ENCODE assay signal across 22 cellular contexts in genomic region chrX:54048413-54048812, GRCh38. TPM values are rescaled to one million over a fixed set of nuclear protein-coding genes. Genes with fewer than 3 reads are reported as not detected.
DNase-seq lines count a peak whose midpoint lies in the region; ATAC-seq, FAIRE-seq and TF ChIP-seq lines count a peak whose summit lies in the region.
"Had no signal": no experiment of that assay in that cellular context is flagged by ENCODE, and none has a peak within 500 bp of the region (broad histone marks: within the 10 kb centered on the region; RNA-seq: fewer than 3 reads in every experiment).

No MANE protein-coding gene starts in this region.

- H3K36me3 ChIP-seq in H1 (ENCODE audit: control insufficient read depth in 2 of 4, insufficient read depth in 4 of 4, low read length in 3 of 4) (no peaks in the 10 kb centered on the region), mesendoderm (ENCODE audit: control insufficient read depth, insufficient read depth, low read length) (no peaks in the 10 kb centered on the region)
- H3K36me3 ChIP-seq: MG63, SJCRH30 had no signal

- H4K91ac ChIP-seq in H9 (ENCODE audit: insufficient read length, low read depth, low read length) = no peak overlapping the region
- no peak overlapping the region for H4K91ac ChIP-seq in H1 (replicated peaks; ENCODE audit: insufficient read length, low read length)

- H3T11ph ChIP-seq in H9 (ENCODE audit: low read length) = no peak overlapping the region

- H3K36me3 Mint-ChIP-seq in H9 (ENCODE audit: insufficient read depth in 1 of 3, low read depth in 3 of 3) = peaks cover 2 to 9% (median 8%) of the 10 kb centered on the region in 3 experiments; a peak in 5 of 7 replicates
- no peaks in the 10 kb centered on the region for H3K36me3 Mint-ChIP-seq in neural crest cell (ENCODE audit: low read depth)
- H3K36me3 Mint-ChIP-seq: T-cell had no signal

- no peak for TF ChIP-seq POLR2A in H1 (IDR thresholded peaks at IDR 0.05; ENCODE audit: control extremely low read depth in 1 of 2, low read depth in 2 of 2, low read length in 2 of 2)

- H3K27me3 Mint-ChIP-seq in H9 (ENCODE audit: low read depth) (peaks cover 2% of the 10 kb centered on the region), neural crest cell (ENCODE audit: low read depth) (no peaks in the 10 kb centered on the region)
- H3K27me3 Mint-ChIP-seq: B cell had no signal

- H3K23me2 ChIP-seq in H9 (ENCODE audit: insufficient read length, low read depth, low read length, poor library complexity, severe bottlenecking) = peaks cover 4% of the 10 kb centered on the region
- peaks cover 4% of the 10 kb centered on the region for H3K23me2 ChIP-seq in H1 (ENCODE audit: low read depth, low read length)

- H3K27me3 ChIP-seq in H9 (ENCODE audit: insufficient read depth, low read length) (no peaks in the 10 kb centered on the region), H1 (replicated peaks in 1 of 4; ENCODE audit: control insufficient read depth in 3 of 4, extremely low read depth in 1 of 4, insufficient read depth in 3 of 4, low read length in 3 of 4) (no peaks in the 10 kb centered on the region), mesendoderm (ENCODE audit: insufficient read depth, low read length, poor library complexity) (no peaks in the 10 kb centered on the region)
- H3K27me3 ChIP-seq: MG63, SJCRH30 had no signal

- H3K4ac ChIP-seq in H9 (ENCODE audit: low read depth, low read length) (no peak overlapping the region), H1 (replicated peaks; ENCODE audit: insufficient read length, low read depth, low read length) (no peak overlapping the region), mesendoderm (ENCODE audit: low read depth, low read length) (no peak overlapping the region)

- POLR2A ChIA-PET in H1 (lab: Charles Lee; ENCODE audit: partially characterized antibody) = no interaction called here

- no peaks in the 10 kb centered on the region for H3K79me1 ChIP-seq in H9 (ENCODE audit: insufficient read depth, low read depth, low read length, poor library complexity, severe bottlenecking)
- H3K79me1 ChIP-seq in H1 (ENCODE audit: low read depth, low read length) = no peaks in the 10 kb centered on the region
- H3K79me1 ChIP-seq in mesendoderm (ENCODE audit: low read length) = no peaks in the 10 kb centered on the region

- peak; percentile 6 for DNase-seq in NCI-H2227 (lab: John Stamatoyannopoulos, UW; ENCODE audit: unreplicated experiment)
- no peak for DNase-seq in NCI-H2227 treated with DMSO at 0.1 percent for 48 hours (lab: John Stamatoyannopoulos, UW)
- peak; percentile 26 for DNase-seq in H9
- no peak for DNase-seq in H1 (ENCODE audit: low read depth in 1 of 2, low spot score in 2 of 2)
- DNase-seq in neural crest cell (ENCODE audit: low read depth, low spot score) = no peak
- DNase-seq in mesendoderm = no peak
- DNase-seq in Right ventricle myocardium superior = no peak
- DNase-seq in left colon = no peak
- DNase-seq: DMS79 treated with DMSO at 0.1 percent for 48 hours, MG63, NCI-H1092, NCI-H1436, NCI-H2029, NCI-H2171 treated with DMSO at 0.1 percent for 48 hours, NCI-H510A, NCI-H748 treated with DMSO at 0.1 percent for 48 hours, SJCRH30, T-cell had no signal

- no peaks in the 10 kb centered on the region for H4K20me1 ChIP-seq in H9 (ENCODE audit: control insufficient read depth, insufficient read depth, insufficient read length)
- H4K20me1 ChIP-seq in H1 (replicated peaks in 1 of 2; ENCODE audit: control insufficient read depth in 1 of 2, insufficient read depth in 2 of 2, low read length in 2 of 2) = no peaks in the 10 kb centered on the region

- H3K4me2 ChIP-seq in H9 (ENCODE audit: insufficient read depth, insufficient read length, low read length) = no peak overlapping the region
- H3K4me2 ChIP-seq in H1 (ENCODE audit: insufficient read depth in 1 of 2, low read depth in 2 of 2, low read length in 2 of 2) = peak overlapping the region; percentile 13 to 28; a peak in 2 of 4 replicates
- H3K4me2 ChIP-seq in mesendoderm (ENCODE audit: low read length) = no peak overlapping the region

- H3K27ac ChIP-seq in H9 (ENCODE audit: insufficient read length, low read depth, low read length) = no peak overlapping the region
- no peak overlapping the region for H3K27ac ChIP-seq in H1 (ENCODE audit: low read depth, low read length)
- no peak overlapping the region for H3K27ac ChIP-seq in mesendoderm (ENCODE audit: low read depth, low read length)
- H3K27ac ChIP-seq: SJCRH30 had no signal

- H3K18ac ChIP-seq in H9 (ENCODE audit: insufficient read length, low read depth, low read length) (no peak overlapping the region), H1 (ENCODE audit: extremely low read depth, low read length) (no peak overlapping the region; the same call in 1 of the 2 replicates), mesendoderm (ENCODE audit: low read length) (no peak overlapping the region)

- FAIRE-seq in H1 (lab: Jason Lieb, UNC) = no peak
- FAIRE-seq: A204.1, GM12878 had no signal

- no peak overlapping the region for H3K23ac ChIP-seq in H9 (ENCODE audit: insufficient read length, low read depth, low read length)
- no peak overlapping the region for H3K23ac ChIP-seq in H1 (ENCODE audit: insufficient read length)
- no peak overlapping the region for H3K23ac ChIP-seq in mesendoderm (ENCODE audit: low read length)

- no peak for TF ChIP-seq EP300 in H1 (IDR thresholded peaks at IDR 0.05; ENCODE audit: borderline replicate concordance in 1 of 2, low read depth in 2 of 2, low read length in 2 of 2)

- peaks cover 3% of the 10 kb centered on the region; the same call in 1 of the 2 replicates for H3K4me1 ChIP-seq in H9 (ENCODE audit: insufficient read depth, low read length)
- peaks cover 1 to 7% (median 3%) of the 10 kb centered on the region in 4 experiments; a peak in 2 of 7 replicates for H3K4me1 ChIP-seq in H1 (replicated peaks in 1 of 4; ENCODE audit: control insufficient read depth in 3 of 4, insufficient read depth in 4 of 4, low read length in 3 of 4)
- no peaks in the 10 kb centered on the region for H3K4me1 ChIP-seq in mesendoderm (ENCODE audit: control insufficient read depth, low read depth, low read length)
- H3K4me1 ChIP-seq: SJCRH30 had no signal

- H3K4me3 Mint-ChIP-seq in H9 = no peak overlapping the region
- H3K4me3 Mint-ChIP-seq in neural crest cell = no peak overlapping the region
- H3K4me3 Mint-ChIP-seq: B cell, T-cell had no signal

- no peak overlapping the region for H2BK15ac ChIP-seq in H9 (ENCODE audit: low read depth, low read length)
- H2BK15ac ChIP-seq in H1 (ENCODE audit: low read length) = no peak overlapping the region
- H2BK15ac ChIP-seq in mesendoderm (replicated peaks; ENCODE audit: low read depth) = no peak overlapping the region

- H3K4me1 Mint-ChIP-seq in H9 (peaks cover 22 to 29% of the 10 kb centered on the region in 2 experiments), neural crest cell (peaks cover 16% of the 10 kb centered on the region)

- no peak overlapping the region for H2BK20ac ChIP-seq in H9 (ENCODE audit: low read depth, low read length, poor library complexity, severe bottlenecking)
- no peak overlapping the region for H2BK20ac ChIP-seq in H1 (ENCODE audit: low read length)

- no peak overlapping the region for H3K9ac ChIP-seq in H9 (ENCODE audit: extremely low read depth, insufficient read length, low read length)
- no peak overlapping the region for H3K9ac ChIP-seq in H1 (replicated peaks in 1 of 4; ENCODE audit: extremely low read depth in 1 of 4, low read depth in 3 of 4, low read length in 3 of 4)
- no peak overlapping the region for H3K9ac ChIP-seq in mesendoderm (ENCODE audit: low read length)

- H2BK5ac ChIP-seq in H9 (ENCODE audit: insufficient read length, low read length) = no peak overlapping the region
- no peak overlapping the region for H2BK5ac ChIP-seq in H1 (ENCODE audit: low read depth, low read length)
- no peak overlapping the region for H2BK5ac ChIP-seq in mesendoderm (ENCODE audit: low read length)

- H3K4me3 ChIP-seq in H1 (ENCODE audit: extremely low read depth in 1 of 4, insufficient read depth in 2 of 4, low read depth in 3 of 4, low read length in 4 of 4) (no peak overlapping the region), mesendoderm (ENCODE audit: low read length) (no peak overlapping the region)
- H3K4me3 ChIP-seq: GM12878, MG63, SJCRH30 had no signal

- H4K8ac ChIP-seq in H9 (replicated peaks; ENCODE audit: insufficient read length, low read depth, low read length) (no peak overlapping the region), H1 (ENCODE audit: extremely low read depth, insufficient read depth, low read length) (no peak overlapping the region), mesendoderm (ENCODE audit: low read depth, low read length) (no peak overlapping the region)

- H3K27ac Mint-ChIP-seq in H9 (peak overlapping the region in 1 of 3 experiments; percentile 57; a peak in 1 of 7 replicates), neural crest cell (ENCODE audit: unreplicated experiment) (peak overlapping the region; percentile 43)
- H3K27ac Mint-ChIP-seq: B cell, T-cell had no signal

- H2AFZ ChIP-seq in H9 (ENCODE audit: low read length) (no peak overlapping the region), H1 (ENCODE audit: low read length) (no peak overlapping the region)

- H3K9me3 ChIP-seq in H9 (ENCODE audit: control insufficient read depth, low read depth, low read length) = peaks cover 33% of the 10 kb centered on the region
- H3K9me3 ChIP-seq in H1 (ENCODE audit: insufficient read depth in 2 of 2, low read depth in 1 of 2, low read length in 1 of 2) = peaks cover under 1 to 3% of the 10 kb centered on the region in 2 experiments; a peak in 1 of 4 replicates
- H3K9me3 ChIP-seq: MG63, SJCRH30 had no signal

- WGBS in H9 (ENCODE audit: extremely low coverage, insufficient read length, low lambda C conversion rate) = no CpG with 5 or more reads among the region's 1 CpG
- no CpG with 5 or more reads among the region's 1 CpG for WGBS in H1 (ENCODE audit: extremely low coverage in 1 of 2, insufficient coverage in 1 of 2, insufficient read length in 1 of 2, insufficient replicate concordance in 2 of 2, low coverage in 1 of 2, low lambda C conversion rate in 2 of 2, missing lambda C conversion rate in 1 of 2), 2 experiments
- no CpG with 5 or more reads among the region's 1 CpG for WGBS in mesendoderm (ENCODE audit: extremely low coverage, insufficient coverage, low lambda C conversion rate)

- H3K14ac ChIP-seq in H9 (ENCODE audit: insufficient read depth, low read length) (no peak overlapping the region; the same call in 1 of the 2 replicates), H1 (ENCODE audit: insufficient read length) (no peak overlapping the region)

- no peaks in the 10 kb centered on the region for H3K79me2 ChIP-seq in H9 (ENCODE audit: insufficient read depth, low read length)
- no peaks in the 10 kb centered on the region for H3K79me2 ChIP-seq in H1 (ENCODE audit: control insufficient read depth in 1 of 2, insufficient read depth in 2 of 2, low read length in 2 of 2)
- H3K79me2 ChIP-seq in mesendoderm (ENCODE audit: control insufficient read depth, insufficient read depth, low read length) = no peaks in the 10 kb centered on the region

- H2BK120ac ChIP-seq in H9 (ENCODE audit: low read depth, low read length, poor library complexity, severe bottlenecking) (no peak overlapping the region), H1 (replicated peaks; ENCODE audit: low read depth, low read length) (no peak overlapping the region), mesendoderm (ENCODE audit: low read depth, low read length) (no peak overlapping the region)

- CTCF ChIA-PET in H1 (lab: Charles Lee; ENCODE audit: partially characterized antibody) = no interaction called here

- H2AK5ac ChIP-seq in H9 (ENCODE audit: insufficient read length, low read length) = no peak overlapping the region
- H2AK5ac ChIP-seq in H1 (ENCODE audit: low read depth, low read length) = no peak overlapping the region
- no peak overlapping the region for H2AK5ac ChIP-seq in mesendoderm (ENCODE audit: low read length)

- TF ChIP-seq CTCF in H9 (conservative IDR thresholded peaks at IDR 0.05) (no peak), H1 (IDR thresholded peaks at IDR 0.05; ENCODE audit: control extremely low read depth in 1 of 3, insufficient read depth in 1 of 3, low read depth in 1 of 3, low read length in 3 of 3) (no peak), neural crest cell (conservative IDR thresholded peaks at IDR 0.05) (no peak)

- intact Hi-C loops in Right ventricle myocardium superior (cut with DNase I) (loop anchor here (10.0 kb wide), 1 partner anchor 136 kb away; the partner anchor contains the start of gene FAM120C), left colon (cut with DNase I, micrococcal nuclease) (no loop called here)

- H3K56ac ChIP-seq in H9 (ENCODE audit: insufficient read length, low read depth, low read length) (no peak overlapping the region), H1 (replicated peaks; ENCODE audit: insufficient read length, low read depth, low read length) (no peak overlapping the region), mesendoderm (ENCODE audit: low read length) (no peak overlapping the region)

- H2BK12ac ChIP-seq in H9 (ENCODE audit: insufficient read length, low read depth, low read length) = no peak overlapping the region
- no peak overlapping the region for H2BK12ac ChIP-seq in H1 (ENCODE audit: low read depth, low read length)

- no peak for TF ChIP-seq RAD21 in H1 (IDR thresholded peaks at IDR 0.05 in 1 of 2, conservative IDR thresholded peaks at IDR 0.05 in 1 of 2; ENCODE audit: low read depth in 2 of 2, low read length in 2 of 2)

- H3K9me3 Mint-ChIP-seq in H9 (peaks cover 63 to 69% of the 10 kb centered on the region in 2 experiments), neural crest cell (no peaks in the 10 kb centered on the region)
- H3K9me3 Mint-ChIP-seq: T-cell had no signal

- no peak for ATAC-seq in Right ventricle myocardium superior (ENCODE audit: poor library complexity)
- no peak for ATAC-seq in left colon
- ATAC-seq: GM12878, Panc1, T-cell had no signal

- no peak overlapping the region for H4K5ac ChIP-seq in H9 (ENCODE audit: insufficient read length, low read depth, low read length)
- no peak overlapping the region for H4K5ac ChIP-seq in H1 (ENCODE audit: insufficient read length, low read depth, low read length)
- no peak overlapping the region for H4K5ac ChIP-seq in mesendoderm (ENCODE audit: low read length)

RNA-seq across cellular contexts. Expression of gene PHF8, which starts 4.1 kb away (rescaled TPM):
- total RNA-seq in H9 (2021) (38.9 and 45.2 TPM in 2 replicates), neural crest cell (38.1 and 38.3 TPM in 2 replicates), Right ventricle myocardium superior (10.8 TPM), left colon (10 to 100 TPM; 24.9 to 27.5 TPM)
- 27.6 and 29.8 TPM in 2 replicates for total RNA-seq in H1 (2021; fragmentation: NEBNext Ultra II Directional; extraction: Animal tissue kit (Norgen Biotek cat#: 25700))
- polyA plus RNA-seq in H1 (2011; rRNA removed) = 14.6 and 17.4 TPM in 2 replicates
- 15.8 TPM for polyA plus RNA-seq in H1 (2011; cell fraction: cytosol; rRNA removed)
- polyA plus RNA-seq in H1 (2011; cell fraction: nucleus; rRNA removed) = 37.5 TPM
- 16.2 to 22.4 TPM (median 18.8 TPM) in 4 replicates for polyA plus RNA-seq in H1 (2012, experiment 1 of 2)
- 6.3 TPM for polyA plus RNA-seq in H1 (2012, experiment 2 of 2)
- 12.6 TPM for polyA plus RNA-seq in H1 (2013, experiment 1 of 2)
- polyA plus RNA-seq in H1 (2013, experiment 2 of 2) = 12.0 TPM
- polyA minus RNA-seq in H1 (2011; rRNA and poly(A)+ RNA removed) = 41.1 and 73.2 TPM in 2 replicates
- 32.1 TPM for polyA minus RNA-seq in H1 (2011; cell fraction: cytosol; rRNA and poly(A)+ RNA removed)
- polyA minus RNA-seq in H1 (2011; cell fraction: nucleus; rRNA and poly(A)+ RNA removed) = 59.7 TPM
- 14.1 TPM for polyA plus RNA-seq in mesendoderm (2013, experiment 1 of 2)
- 14.3 TPM for polyA plus RNA-seq in mesendoderm (2013, experiment 2 of 2)

Comparison
In these comparisons a context has a peak if more than half of its experiments do, and no peak if none do; other contexts are left out.
1. DNase-seq: peak in NCI-H2227 (single experiment) and H9 (single experiment); none in NCI-H2227 treated with DMSO at 0.1 percent for 48 hours (single experiment), H1 (0 of 2), neural crest cell (single experiment), mesendoderm (single experiment), Right ventricle myocardium superior (single experiment) and left colon (0 of 2).
2. H3K4me2 ChIP-seq: peak in H1 (2 of 2); none in H9 (single experiment) and mesendoderm (single experiment).